ENCODE assay signal across 15 cellular contexts in the genomic region with DNA sequence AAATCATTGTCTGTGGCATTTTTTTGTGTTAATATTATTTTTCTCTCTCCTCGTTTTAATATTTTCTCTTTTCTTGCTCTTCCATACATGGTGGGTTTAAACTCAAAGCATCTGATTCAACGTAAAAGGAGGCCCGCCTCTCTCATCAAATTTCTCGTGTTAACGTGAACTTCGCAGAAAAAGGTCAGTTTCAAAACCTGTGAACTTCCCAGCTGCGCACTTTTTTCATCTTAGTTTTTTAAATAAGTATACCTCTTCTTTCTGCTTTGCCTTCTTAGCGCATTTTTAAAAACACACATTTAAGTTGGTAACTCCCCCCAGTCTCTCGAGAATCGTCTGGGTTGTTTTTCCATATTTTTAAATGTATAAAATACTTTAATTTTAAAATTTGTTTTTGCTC. TPM values are rescaled to one million over a fixed set of nuclear protein-coding genes. Genes with fewer than 3 reads are reported as not detected.
A peak's percentile ranks its signal among the peaks of the same experiment; 100 is the strongest.
DNase-seq lines count a peak whose midpoint lies in the region; ATAC-seq and TF ChIP-seq lines count a peak whose summit lies in the region.
"Had no signal": no experiment of that assay in that cellular context is flagged by ENCODE, and none has a peak within 500 bp of the region (broad histone marks: within the 10 kb centered on the region; RNA-seq: fewer than 3 reads in every experiment).

No MANE protein-coding gene starts in this region.

- no peak overlapping the region for H2AK5ac ChIP-seq in H9 (ENCODE audit: insufficient read length, low read length)

- ATAC-seq in memory B cell (ENCODE audit: low read depth) (no peak), GM21737 (IDR thresholded peaks at IDR 0.05; ENCODE audit: unreplicated experiment) (no peak), heart right ventricle (no peak)

- H3K4me3 Mint-ChIP-seq in CD8-positive, alpha-beta memory T cell, result peak overlapping the region in 4 of 7 donors; percentile 82 to 90 (median 85)
- H3K4me3 Mint-ChIP-seq in H9 (peak overlapping the region; percentile 93 to 94; a peak in 4 of 5 replicates), memory B cell (peak overlapping the region; percentile 94)
- H3K4me3 Mint-ChIP-seq in activated CD4-positive, alpha-beta T cell treated with anti-CD3 and anti-CD28 coated beads, Interleukin-2, amount 10 ng/mL, durations not matched to agents 7 days and 5 days, result no peak overlapping the region

- H3K9ac ChIP-seq in H9 (ENCODE audit: extremely low read depth, insufficient read length, low read length), result no peak overlapping the region

- intact Hi-C loops in heart right ventricle (cut with DNase I), result loop anchor here in 3 of 10 donors (10.0 kb wide), 1 partner anchor 338 kb away; no protein-coding TSS in a partner anchor

- CTCF ChIA-PET in CD8-positive, alpha-beta memory T cell (lab: Charles Lee), result no interaction called here
- CTCF ChIA-PET in activated CD4-positive, alpha-beta T cell treated with anti-CD3 and anti-CD28 coated beads, Interleukin-2, amount 10 ng/mL, durations not matched to agents 7 days and 5 days (lab: Charles Lee), result interaction anchor here (1.2 kb wide), 1 partner anchor 13 kb away, joined by 3 read pairs; the partner anchor contains the start of gene RSRC1

- no peak overlapping the region for H3K27ac ChIP-seq in CD8-positive, alpha-beta memory T cell (ENCODE audit: low read depth, low read length)
- H3K27ac ChIP-seq in H9 (ENCODE audit: insufficient read length, low read depth, low read length), result no peak overlapping the region
- no peak overlapping the region for H3K27ac ChIP-seq in SJCRH30
- no peak overlapping the region for H3K27ac ChIP-seq in heart right ventricle
- H3K27ac ChIP-seq: body of pancreas, epithelial cell of prostate, skin epidermis had no signal

- no peak overlapping the region for H3T11ph ChIP-seq in H9 (ENCODE audit: low read length)

- H2BK20ac ChIP-seq in H9 (ENCODE audit: low read depth, low read length, poor library complexity, severe bottlenecking), result no peak overlapping the region

- no peaks in the 10 kb centered on the region for H4K20me1 ChIP-seq in H9 (ENCODE audit: control insufficient read depth, insufficient read depth, insufficient read length)

- peak overlapping the region; percentile 95 for H3K4me2 ChIP-seq in H9 (ENCODE audit: insufficient read depth, insufficient read length, low read length)

- peaks cover 28% of the 10 kb centered on the region for H3K23me2 ChIP-seq in H9 (ENCODE audit: insufficient read length, low read depth, low read length, poor library complexity, severe bottlenecking)

- no peak overlapping the region for H3K56ac ChIP-seq in H9 (ENCODE audit: insufficient read length, low read depth, low read length)

- no peak overlapping the region for H4K91ac ChIP-seq in H9 (ENCODE audit: insufficient read length, low read depth, low read length)

- peaks cover 0 to 2% (median 2%) of the 10 kb centered on the region in 3 donors for H3K36me3 Mint-ChIP-seq in CD8-positive, alpha-beta memory T cell
- H3K36me3 Mint-ChIP-seq in H9 (ENCODE audit: insufficient read depth in 1 of 3, low read depth in 3 of 3) (no peaks in the 10 kb centered on the region), memory B cell (no peaks in the 10 kb centered on the region)
- H3K36me3 Mint-ChIP-seq in activated CD4-positive, alpha-beta T cell treated with anti-CD3 and anti-CD28 coated beads, Interleukin-2, amount 10 ng/mL, durations not matched to agents 7 days and 5 days (ENCODE audit: low read depth), result peaks cover 4% of the 10 kb centered on the region

- TF ChIP-seq CTCF in H9 (conservative IDR thresholded peaks at IDR 0.05), result no peak
- no peak for TF ChIP-seq CTCF in heart right ventricle (IDR thresholded peaks at IDR 0.05)

- H3K4ac ChIP-seq in H9 (ENCODE audit: low read depth, low read length), result no peak overlapping the region

- WGBS in H9 (ENCODE audit: extremely low coverage, insufficient read length, low lambda C conversion rate), result no CpG with 5 or more reads among the region's 10 CpGs
- WGBS in heart right ventricle, 2 donors, result 12 to 19% methylated on average over 10 of the region's 10 CpGs

- no peaks in the 10 kb centered on the region for H3K36me3 ChIP-seq in CD8-positive, alpha-beta memory T cell (ENCODE audit: insufficient read depth, low read length)
- H3K36me3 ChIP-seq in SJCRH30 (no peaks in the 10 kb centered on the region; the same call in 1 of the 2 replicates), heart right ventricle (peaks cover 0 to 7% (median 0%) of the 10 kb centered on the region in 9 donors)

- H3K27me3 Mint-ChIP-seq in CD8-positive, alpha-beta memory T cell, result peaks cover 75 to 96% of the 10 kb centered on the region in 2 donors
- H3K27me3 Mint-ChIP-seq in H9 (ENCODE audit: low read depth) (peaks cover 100% of the 10 kb centered on the region), memory B cell (peaks cover 15% of the 10 kb centered on the region)
- peaks cover 92% of the 10 kb centered on the region for H3K27me3 Mint-ChIP-seq in activated CD4-positive, alpha-beta T cell treated with anti-CD3 and anti-CD28 coated beads, Interleukin-2, amount 10 ng/mL, durations not matched to agents 7 days and 5 days

- DNase-seq in CD8-positive, alpha-beta memory T cell, result no peak
- DNase-seq in H9 (no peak), SJCRH30 (no peak), memory B cell (ENCODE audit: low spot score in 2 of 2) (no peak), germinal center (ENCODE audit: low spot score) (no peak), heart right ventricle (no peak)
- DNase-seq in activated CD4-positive, alpha-beta T cell treated with anti-CD3 and anti-CD28 coated beads, Interleukin-2, amount 10 ng/mL, durations not matched to agents 7 days and 5 days, result no peak
- DNase-seq: body of pancreas; NCI-H1048; NCI-H526; stimulated activated CD8-positive, alpha-beta memory T cell treated with anti-CD3 and anti-CD28 coated beads, Interleukin-4, amount 100 ng/mL, for 48 hours; T-helper 1 cell had no signal

- peak overlapping the region in 2 of 8 donors; percentile 30 to 92 for H3K27ac Mint-ChIP-seq in CD8-positive, alpha-beta memory T cell
- H3K27ac Mint-ChIP-seq in H9 (no peak overlapping the region), memory B cell (peak overlapping the region; percentile 22)
- H3K27ac Mint-ChIP-seq in activated CD4-positive, alpha-beta T cell treated with anti-CD3 and anti-CD28 coated beads, Interleukin-2, amount 10 ng/mL, durations not matched to agents 7 days and 5 days, result no peak overlapping the region

- H3K9me3 Mint-ChIP-seq in CD8-positive, alpha-beta memory T cell, result peaks cover 3 to 22% (median 16%) of the 10 kb centered on the region in 5 donors
- H3K9me3 Mint-ChIP-seq in H9, result peaks cover 3% of the 10 kb centered on the region in 2 experiments; a peak in 2 of 5 replicates
- H3K9me3 Mint-ChIP-seq in memory B cell, result peaks cover 1% of the 10 kb centered on the region
- H3K9me3 Mint-ChIP-seq in activated CD4-positive, alpha-beta T cell treated with anti-CD3 and anti-CD28 coated beads, Interleukin-2, amount 10 ng/mL, durations not matched to agents 7 days and 5 days, result peaks cover 2% of the 10 kb centered on the region

- H3K79me1 ChIP-seq in H9 (ENCODE audit: insufficient read depth, low read depth, low read length, poor library complexity, severe bottlenecking), result no peaks in the 10 kb centered on the region

- H3K4me1 ChIP-seq in CD8-positive, alpha-beta memory T cell (ENCODE audit: insufficient read depth, low read length), result peaks cover 11% of the 10 kb centered on the region
- H3K4me1 ChIP-seq in H9 (ENCODE audit: insufficient read depth, low read length) (no peaks in the 10 kb centered on the region), SJCRH30 (no peaks in the 10 kb centered on the region), heart right ventricle (peaks cover 0 to 28% (median 11%) of the 10 kb centered on the region in 9 donors)

- H2BK15ac ChIP-seq in H9 (ENCODE audit: low read depth, low read length), result no peak overlapping the region

- H3K4me1 Mint-ChIP-seq in CD8-positive, alpha-beta memory T cell, result peaks cover 14 to 23% (median 16%) of the 10 kb centered on the region in 3 donors
- H3K4me1 Mint-ChIP-seq in H9 (peaks cover 23 to 38% of the 10 kb centered on the region in 2 experiments), memory B cell (peaks cover 12% of the 10 kb centered on the region)
- H3K4me1 Mint-ChIP-seq in activated CD4-positive, alpha-beta T cell treated with anti-CD3 and anti-CD28 coated beads, Interleukin-2, amount 10 ng/mL, durations not matched to agents 7 days and 5 days, result peaks cover 12% of the 10 kb centered on the region

- no peaks in the 10 kb centered on the region for H3K9me3 ChIP-seq in CD8-positive, alpha-beta memory T cell (ENCODE audit: low read length)
- H3K9me3 ChIP-seq in H9 (ENCODE audit: control insufficient read depth, low read depth, low read length) (no peaks in the 10 kb centered on the region), SJCRH30 (replicated peaks) (no peaks in the 10 kb centered on the region), heart right ventricle (no peaks in the 10 kb centered on the region)
- H3K9me3 ChIP-seq: body of pancreas had no signal

- POLR2A ChIA-PET in CD8-positive, alpha-beta memory T cell (lab: Charles Lee), result no interaction called here
- POLR2A ChIA-PET in activated CD4-positive, alpha-beta T cell treated with anti-CD3 and anti-CD28 coated beads, Interleukin-2, amount 10 ng/mL, durations not matched to agents 7 days and 5 days (lab: Charles Lee), result no interaction called here

- no peak overlapping the region for H2BK120ac ChIP-seq in H9 (ENCODE audit: low read depth, low read length, poor library complexity, severe bottlenecking)

- no peak overlapping the region for H2BK12ac ChIP-seq in H9 (ENCODE audit: insufficient read length, low read depth, low read length)

- H3K18ac ChIP-seq in H9 (ENCODE audit: insufficient read length, low read depth, low read length), result no peak overlapping the region

- H2BK5ac ChIP-seq in H9 (ENCODE audit: insufficient read length, low read length), result no peak overlapping the region

- H3K14ac ChIP-seq in H9 (ENCODE audit: insufficient read depth, low read length), result no peak overlapping the region

- H3K23ac ChIP-seq in H9 (ENCODE audit: insufficient read length, low read depth, low read length), result no peak overlapping the region

- H3K79me2 ChIP-seq in H9 (ENCODE audit: insufficient read depth, low read length), result no peaks in the 10 kb centered on the region

- no peak overlapping the region for H4K5ac ChIP-seq in H9 (ENCODE audit: insufficient read length, low read depth, low read length)

- H3K4me3 ChIP-seq in CD8-positive, alpha-beta memory T cell (ENCODE audit: low read length), result no peak overlapping the region
- H3K4me3 ChIP-seq in SJCRH30 (peak overlapping the region; percentile 69), heart right ventricle (peak overlapping the region in 1 of 10 donors; percentile 58)

- no peak overlapping the region for H4K8ac ChIP-seq in H9 (replicated peaks; ENCODE audit: insufficient read length, low read depth, low read length)

- no peak overlapping the region for H2AFZ ChIP-seq in H9 (ENCODE audit: low read length)

- H3K27me3 ChIP-seq in CD8-positive, alpha-beta memory T cell (ENCODE audit: insufficient read depth, low read length, poor library complexity, severe bottlenecking), result peaks cover 68% of the 10 kb centered on the region
- H3K27me3 ChIP-seq in H9 (ENCODE audit: insufficient read depth, low read length), result peaks cover 66% of the 10 kb centered on the region
- no peaks in the 10 kb centered on the region for H3K27me3 ChIP-seq in SJCRH30
- peaks cover 40 to 100% (median 99%) of the 10 kb centered on the region in 7 donors for H3K27me3 ChIP-seq in heart right ventricle

RNA-seq across cellular contexts. Expression of gene SHOX2, which starts 9.1 kb away (rescaled TPM):
- total RNA-seq in CD8-positive, alpha-beta memory T cell, result not detected
- polyA plus RNA-seq in CD8-positive, alpha-beta memory T cell, result not detected
- total RNA-seq in H9 (2021), result not detected in 2 replicates
- total RNA-seq in SJCRH30 (2014; rRNA removed; shearing (Covaris generic)), result 4.5 and 5.4 TPM in 2 replicates
- total RNA-seq in heart right ventricle, result under 1 TPM in 7 of 10 donors, not detected in 3; 0.28 to 1.00 (median 0.49) TPM
- polyA plus RNA-seq in heart right ventricle, result under 1 TPM; 0.14 to 0.22 TPM
- not detected for total RNA-seq in activated CD4-positive, alpha-beta T cell treated with anti-CD3 and anti-CD28 coated beads, Interleukin-2, amount 10 ng/mL, durations not matched to agents 7 days and 5 days

RNA-seq across cellular contexts. Expression of gene RSRC1, which starts 12.7 kb away (rescaled TPM):
- 10 to 100 TPM; 35.4 to 43.3 TPM for total RNA-seq in CD8-positive, alpha-beta memory T cell
- polyA plus RNA-seq in CD8-positive, alpha-beta memory T cell, result 32.9 TPM
- total RNA-seq in H9 (2021), result 34.1 and 37.9 TPM in 2 replicates
- 49.6 and 57.2 TPM in 2 replicates for total RNA-seq in SJCRH30 (2014; rRNA removed; shearing (Covaris generic))
- total RNA-seq in heart right ventricle, result 10 to 100 TPM; 19.8 to 27.6 (median 21.9) TPM
- 10 to 100 TPM; 12.6 to 13.8 TPM for polyA plus RNA-seq in heart right ventricle
- total RNA-seq in activated CD4-positive, alpha-beta T cell treated with anti-CD3 and anti-CD28 coated beads, Interleukin-2, amount 10 ng/mL, durations not matched to agents 7 days and 5 days, result 10 to 100 TPM; 41.3 to 46.1 TPM
